In genomic region chr6:70411948-70412796, GRCh38 we compare ENCODE assay signal across 8 cellular contexts. TPM values are rescaled to one million over a fixed set of nuclear protein-coding genes. Genes with fewer than 3 reads are reported as not detected.
A peak's percentile ranks its signal among the peaks of the same experiment; 100 is the strongest.
DNase-seq lines count a peak whose midpoint lies in the region; ATAC-seq and TF ChIP-seq lines count a peak whose summit lies in the region.

No MANE protein-coding gene starts in this region.

- intact Hi-C loops in esophagus muscularis mucosa (cut with DNase I), result loop anchor here (10.0 kb wide), 1 partner anchor 253 kb away; the partner anchor contains the start of gene SMAP1

- peaks cover 10% of the 10 kb centered on the region for H3K79me1 ChIP-seq in trophoblast cell (ENCODE audit: low read length)

- peak overlapping the region; percentile 90 for H4K8ac ChIP-seq in trophoblast cell (ENCODE audit: low read depth, low read length)

- no peak overlapping the region for H3K18ac ChIP-seq in trophoblast cell (ENCODE audit: low read length)

- no peak for TF ChIP-seq POLR2A in Peyer's patch (IDR thresholded peaks at IDR 0.05)
- no peak for TF ChIP-seq POLR2A in esophagus muscularis mucosa (IDR thresholded peaks at IDR 0.05; ENCODE audit: low read depth)

- H3K27me3 ChIP-seq in Peyer's patch (no peaks in the 10 kb centered on the region), esophagus muscularis mucosa (no peaks in the 10 kb centered on the region), trophoblast cell (ENCODE audit: insufficient read depth, low read length) (no peaks in the 10 kb centered on the region)

- H3K79me2 ChIP-seq in trophoblast cell (ENCODE audit: control insufficient read depth, insufficient read depth, low read length, poor library complexity), result peaks cover 6% of the 10 kb centered on the region

- H2AFZ ChIP-seq in trophoblast cell (ENCODE audit: insufficient read depth, low read length, poor library complexity), result peak overlapping the region; percentile 68

- H2BK120ac ChIP-seq in trophoblast cell (ENCODE audit: insufficient read depth, low read length, poor library complexity), result peak overlapping the region; percentile 24

- 88% methylated on average over 14 of the region's 14 CpGs for WGBS in esophagus muscularis mucosa
- WGBS in trophoblast cell (ENCODE audit: extremely low coverage, insufficient coverage, insufficient read length), result no CpG with 5 or more reads among the region's 14 CpGs

- peak in 1 of 3 donors; percentile 48 for DNase-seq in Peyer's patch
- DNase-seq in esophagus muscularis mucosa (ENCODE audit: extremely low spot score), result no peak
- no peak for DNase-seq in trophoblast cell

- H3K9ac ChIP-seq in ES-I3 (ENCODE audit: low read depth, low read length) (peak overlapping the region; percentile 96), trophoblast cell (ENCODE audit: low read length) (no peak overlapping the region)

- peak overlapping the region; percentile 84 for H4K12ac ChIP-seq in trophoblast cell (ENCODE audit: low read depth, low read length)

- ATAC-seq in GM21576 (IDR thresholded peaks at IDR 0.05; ENCODE audit: unreplicated experiment) (no peak), HG02610 (IDR thresholded peaks at IDR 0.05; ENCODE audit: unreplicated experiment) (no peak), HG03196 (IDR thresholded peaks at IDR 0.05; ENCODE audit: unreplicated experiment) (no peak), GM18511 (IDR thresholded peaks at IDR 0.05; ENCODE audit: unreplicated experiment) (no peak)

- no peaks in the 10 kb centered on the region for H3K36me3 ChIP-seq in ES-I3 (ENCODE audit: insufficient read depth, low read length)
- H3K36me3 ChIP-seq in Peyer's patch, result no peaks in the 10 kb centered on the region
- H3K36me3 ChIP-seq in esophagus muscularis mucosa, result peaks cover 0 to 1% (median under 1%) of the 10 kb centered on the region in 4 donors
- H3K36me3 ChIP-seq in trophoblast cell (ENCODE audit: control insufficient read depth in 1 of 2, insufficient read depth in 2 of 2, low read length in 2 of 2), result no peaks in the 10 kb centered on the region

- H3K23ac ChIP-seq in trophoblast cell (ENCODE audit: low read length), result no peak overlapping the region

- no peak overlapping the region for H3K14ac ChIP-seq in trophoblast cell (ENCODE audit: low read length)

- H2AK5ac ChIP-seq in trophoblast cell (ENCODE audit: low read length), result no peak overlapping the region

- H3K4ac ChIP-seq in trophoblast cell (ENCODE audit: low read depth, low read length), result no peak overlapping the region

- no peak overlapping the region for H4K91ac ChIP-seq in trophoblast cell (ENCODE audit: low read depth, low read length)

- no peak overlapping the region for H2BK12ac ChIP-seq in trophoblast cell (ENCODE audit: low read length)

- H3K4me2 ChIP-seq in trophoblast cell (ENCODE audit: low read length), result peak overlapping the region; percentile 90

- H3K27ac ChIP-seq in Peyer's patch (peak overlapping the region; percentile 83 to 91 (median 88)), esophagus muscularis mucosa (replicated peaks in 1 of 4) (peak overlapping the region; percentile 86 to 91 (median 90)), trophoblast cell (ENCODE audit: low read depth, low read length) (no peak overlapping the region)

- no peak for TF ChIP-seq CTCF in Peyer's patch (IDR thresholded peaks at IDR 0.05)
- no peak for TF ChIP-seq CTCF in esophagus muscularis mucosa (IDR thresholded peaks at IDR 0.05)

- H3K4me3 ChIP-seq in Peyer's patch (peak overlapping the region; percentile 80 to 94 (median 88)), esophagus muscularis mucosa (peak overlapping the region; percentile 82 to 97 (median 92)), trophoblast cell (ENCODE audit: low read depth, low read length) (no peak overlapping the region)

- TF ChIP-seq EP300 in esophagus muscularis mucosa (IDR thresholded peaks at IDR 0.05), result no peak

- 0 out of 2 replicates have a peak, but pooled peaks cover 4% of the 10 kb centered on the region for H3K4me1 ChIP-seq in ES-I3 (ENCODE audit: insufficient read depth, low read length)
- H3K4me1 ChIP-seq in Peyer's patch, result peaks cover 0 to 25% (median 0%) of the 10 kb centered on the region in 4 donors
- peaks cover 10 to 24% (median 22%) of the 10 kb centered on the region in 4 donors for H3K4me1 ChIP-seq in esophagus muscularis mucosa
- no peaks in the 10 kb centered on the region for H3K4me1 ChIP-seq in trophoblast cell (ENCODE audit: control insufficient read depth in 1 of 2, insufficient read depth in 2 of 2, low read length in 2 of 2)

- no peaks in the 10 kb centered on the region for H3K9me3 ChIP-seq in ES-I3 (ENCODE audit: control insufficient read depth, insufficient read depth, low read length)
- no peaks in the 10 kb centered on the region for H3K9me3 ChIP-seq in Peyer's patch
- H3K9me3 ChIP-seq in esophagus muscularis mucosa, result no peaks in the 10 kb centered on the region
- no peaks in the 10 kb centered on the region for H3K9me3 ChIP-seq in trophoblast cell (ENCODE audit: insufficient read depth, low read depth, low read length)

- no peak overlapping the region for H2BK5ac ChIP-seq in trophoblast cell (ENCODE audit: low read depth, low read length, poor library complexity)

RNA-seq across cellular contexts. Expression of gene FAM135A, which starts 1.1 kb away (rescaled TPM):
- total RNA-seq in Peyer's patch (10 to 100 TPM; 51.2 to 93.6 (median 82.5) TPM), esophagus muscularis mucosa (10 to 100 TPM; 14.8 to 21.3 (median 19.8) TPM)
- 24.8 and 24.9 TPM in 2 replicates for polyA plus RNA-seq in trophoblast cell (2013)
